ENCODE assay signal across 1 cellular context in the genomic region with DNA sequence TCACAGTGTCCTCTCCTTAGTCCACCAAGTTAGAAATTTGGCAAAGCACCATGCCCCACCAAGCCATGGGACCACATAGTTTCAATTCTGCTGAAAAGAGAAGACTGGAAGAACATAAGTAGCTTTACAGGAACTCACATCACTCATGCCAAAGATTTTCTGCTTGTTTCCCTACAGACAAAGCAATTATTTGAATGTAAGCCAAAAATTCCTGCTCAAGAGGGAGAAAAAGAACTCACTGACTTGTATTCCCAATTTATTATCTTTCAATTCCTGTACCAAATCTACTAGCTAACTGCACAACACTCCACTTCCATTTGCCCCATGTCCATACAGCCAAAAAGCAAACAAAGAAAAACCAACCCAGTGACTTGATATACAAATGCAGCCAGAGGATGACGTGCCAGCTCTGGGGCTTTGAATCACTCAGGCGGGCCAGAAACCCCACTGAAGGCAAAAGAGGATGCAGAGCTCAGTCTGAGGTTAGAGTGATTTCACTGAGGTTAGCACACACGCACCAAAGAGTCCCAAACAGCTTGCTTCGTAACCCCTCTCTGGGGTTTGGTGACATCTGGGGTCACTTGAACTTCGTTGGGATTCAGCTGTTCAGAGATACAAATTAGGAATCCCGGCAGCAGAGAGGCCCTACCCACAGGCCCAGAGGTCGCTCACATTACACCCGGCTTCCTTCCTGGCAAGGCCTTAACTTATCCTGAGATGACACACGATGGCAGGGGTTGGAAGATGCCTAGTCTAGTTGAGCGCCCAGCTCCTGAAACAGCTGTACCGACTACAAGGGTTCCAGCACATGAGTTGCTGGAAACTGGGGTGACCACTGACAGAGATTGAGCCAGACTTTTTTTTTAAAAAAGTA.
TF ChIP-seq lines count a peak whose summit lies in the region.

No MANE protein-coding gene starts in this region.

TF ChIP-seq in GM12878, 131 proteins besides CTCF, POLR2A, EP300 and RAD21 (continued from another document and continues in another):
- TF ChIP-seq TAF1 (IDR thresholded peaks at IDR 0.05; ENCODE audit: borderline replicate concordance, low read depth, low read length) (peak; percentile 80; the same call in 1 of the 2 replicates), EZH2 (IDR thresholded peaks at IDR 0.05; ENCODE audit: borderline replicate concordance, control insufficient read depth, low read depth, low read length) (0 out of 2 replicates have a peak, but pooled peaks have one; percentile 8), SREBF1 (IDR thresholded peaks at IDR 0.05; ENCODE audit: low read length) (no peak), FOXM1 (IDR thresholded peaks at IDR 0.05; ENCODE audit: low read depth, low read length) (no peak), POU2F2 (IDR thresholded peaks at IDR 0.05; ENCODE audit: borderline replicate concordance, low read depth, low read length) (peak; percentile 97), SIN3A (IDR thresholded peaks at IDR 0.05; ENCODE audit: low read depth, low read length) (no peak), FOS (IDR thresholded peaks at IDR 0.05; ENCODE audit: borderline replicate concordance, extremely low read depth, insufficient read length) (no peak), SP1 (IDR thresholded peaks at IDR 0.05; ENCODE audit: low read depth, low read length) (peak; percentile 91), HDAC6 (IDR thresholded peaks at IDR 0.05; ENCODE audit: unreplicated experiment) (no peak), GATAD2B (conservative IDR thresholded peaks at IDR 0.05; ENCODE audit: low read depth) (peak; percentile 43; the same call in 1 of the 2 replicates), NR2C2 (IDR thresholded peaks at IDR 0.05; ENCODE audit: borderline replicate concordance, control insufficient read depth, insufficient read length, low read depth) (no peak), RUNX3 (IDR thresholded peaks at IDR 0.05; ENCODE audit: low read length) (no peak), SMAD5 (IDR thresholded peaks at IDR 0.05; ENCODE audit: low read depth) (0 out of 2 replicates have a peak, but pooled peaks have one; percentile 5), NBN (IDR thresholded peaks at IDR 0.05) (peak; percentile 96), ETV6 (conservative IDR thresholded peaks at IDR 0.05 in 1 of 2, IDR thresholded peaks at IDR 0.05 in 1 of 2; ENCODE audit: borderline replicate concordance in 1 of 2, low read depth in 1 of 2) (peak in 1 of 2 experiments; percentile 84; a peak in 2 of 4 replicates), ZNF384 (IDR thresholded peaks at IDR 0.05; ENCODE audit: borderline replicate concordance, low read depth, low read length) (0 out of 2 replicates have a peak, but pooled peaks have one; percentile 42), EGR1 (IDR thresholded peaks at IDR 0.05; ENCODE audit: borderline replicate concordance in 1 of 2, low read depth in 2 of 2, low read length in 2 of 2) (no peak), ZNF24 (IDR thresholded peaks at IDR 0.05) (peak; percentile 63), MEF2B (IDR thresholded peaks at IDR 0.05; ENCODE audit: partially characterized antibody, poor library complexity, severe bottlenecking) (no peak), SMARCA5 (IDR thresholded peaks at IDR 0.05) (peak; percentile 63), RCOR1 (conservative IDR thresholded peaks at IDR 0.05; ENCODE audit: low read depth, low read length) (no peak; the same call in 1 of the 2 replicates), HCFC1 (IDR thresholded peaks at IDR 0.05; ENCODE audit: low read length) (no peak), LARP7 (IDR thresholded peaks at IDR 0.05) (no peak), MTA3 (IDR thresholded peaks at IDR 0.05; ENCODE audit: borderline replicate concordance, low read length) (no peak)
- TF ChIP-seq, protein P1, sequence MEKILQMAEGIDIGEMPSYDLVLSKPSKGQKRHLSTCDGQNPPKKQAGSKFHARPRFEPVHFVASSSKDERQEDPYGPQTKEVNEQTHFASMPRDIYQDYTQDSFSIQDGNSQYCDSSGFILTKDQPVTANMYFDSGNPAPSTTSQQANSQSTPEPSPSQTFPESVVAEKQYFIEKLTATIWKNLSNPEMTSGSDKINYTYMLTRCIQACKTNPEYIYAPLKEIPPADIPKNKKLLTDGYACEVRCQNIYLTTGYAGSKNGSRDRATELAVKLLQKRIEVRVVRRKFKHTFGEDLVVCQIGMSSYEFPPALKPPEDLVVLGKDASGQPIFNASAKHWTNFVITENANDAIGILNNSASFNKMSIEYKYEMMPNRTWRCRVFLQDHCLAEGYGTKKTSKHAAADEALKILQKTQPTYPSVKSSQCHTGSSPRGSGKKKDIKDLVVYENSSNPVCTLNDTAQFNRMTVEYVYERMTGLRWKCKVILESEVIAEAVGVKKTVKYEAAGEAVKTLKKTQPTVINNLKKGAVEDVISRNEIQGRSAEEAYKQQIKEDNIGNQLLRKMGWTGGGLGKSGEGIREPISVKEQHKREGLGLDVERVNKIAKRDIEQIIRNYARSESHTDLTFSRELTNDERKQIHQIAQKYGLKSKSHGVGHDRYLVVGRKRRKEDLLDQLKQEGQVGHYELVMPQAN (conservative IDR thresholded peaks at IDR 0.05) = peak; percentile 66
- TF ChIP-seq, protein P2, sequence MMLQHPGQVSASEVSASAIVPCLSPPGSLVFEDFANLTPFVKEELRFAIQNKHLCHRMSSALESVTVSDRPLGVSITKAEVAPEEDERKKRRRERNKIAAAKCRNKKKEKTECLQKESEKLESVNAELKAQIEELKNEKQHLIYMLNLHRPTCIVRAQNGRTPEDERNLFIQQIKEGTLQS (IDR thresholded peaks at IDR 0.05; ENCODE audit: borderline replicate concordance, extremely low read depth, low read depth, low read length) = no peak
- TF ChIP-seq, protein P3, sequence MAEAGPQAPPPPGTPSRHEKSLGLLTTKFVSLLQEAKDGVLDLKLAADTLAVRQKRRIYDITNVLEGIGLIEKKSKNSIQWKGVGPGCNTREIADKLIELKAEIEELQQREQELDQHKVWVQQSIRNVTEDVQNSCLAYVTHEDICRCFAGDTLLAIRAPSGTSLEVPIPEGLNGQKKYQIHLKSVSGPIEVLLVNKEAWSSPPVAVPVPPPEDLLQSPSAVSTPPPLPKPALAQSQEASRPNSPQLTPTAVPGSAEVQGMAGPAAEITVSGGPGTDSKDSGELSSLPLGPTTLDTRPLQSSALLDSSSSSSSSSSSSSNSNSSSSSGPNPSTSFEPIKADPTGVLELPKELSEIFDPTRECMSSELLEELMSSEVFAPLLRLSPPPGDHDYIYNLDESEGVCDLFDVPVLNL (IDR thresholded peaks at IDR 0.05; ENCODE audit: low read depth, low read length) = no peak
- TF ChIP-seq, protein P4, sequence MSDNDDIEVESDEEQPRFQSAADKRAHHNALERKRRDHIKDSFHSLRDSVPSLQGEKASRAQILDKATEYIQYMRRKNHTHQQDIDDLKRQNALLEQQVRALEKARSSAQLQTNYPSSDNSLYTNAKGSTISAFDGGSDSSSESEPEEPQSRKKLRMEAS (IDR thresholded peaks at IDR 0.05; ENCODE audit: low read depth, low read length) = no peak
- TF ChIP-seq, protein P5, sequence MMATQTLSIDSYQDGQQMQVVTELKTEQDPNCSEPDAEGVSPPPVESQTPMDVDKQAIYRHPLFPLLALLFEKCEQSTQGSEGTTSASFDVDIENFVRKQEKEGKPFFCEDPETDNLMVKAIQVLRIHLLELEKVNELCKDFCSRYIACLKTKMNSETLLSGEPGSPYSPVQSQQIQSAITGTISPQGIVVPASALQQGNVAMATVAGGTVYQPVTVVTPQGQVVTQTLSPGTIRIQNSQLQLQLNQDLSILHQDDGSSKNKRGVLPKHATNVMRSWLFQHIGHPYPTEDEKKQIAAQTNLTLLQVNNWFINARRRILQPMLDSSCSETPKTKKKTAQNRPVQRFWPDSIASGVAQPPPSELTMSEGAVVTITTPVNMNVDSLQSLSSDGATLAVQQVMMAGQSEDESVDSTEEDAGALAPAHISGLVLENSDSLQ (IDR thresholded peaks at IDR 0.05) = peak; percentile 63; the same call in 1 of the 2 replicates
- TF ChIP-seq, protein P6, sequence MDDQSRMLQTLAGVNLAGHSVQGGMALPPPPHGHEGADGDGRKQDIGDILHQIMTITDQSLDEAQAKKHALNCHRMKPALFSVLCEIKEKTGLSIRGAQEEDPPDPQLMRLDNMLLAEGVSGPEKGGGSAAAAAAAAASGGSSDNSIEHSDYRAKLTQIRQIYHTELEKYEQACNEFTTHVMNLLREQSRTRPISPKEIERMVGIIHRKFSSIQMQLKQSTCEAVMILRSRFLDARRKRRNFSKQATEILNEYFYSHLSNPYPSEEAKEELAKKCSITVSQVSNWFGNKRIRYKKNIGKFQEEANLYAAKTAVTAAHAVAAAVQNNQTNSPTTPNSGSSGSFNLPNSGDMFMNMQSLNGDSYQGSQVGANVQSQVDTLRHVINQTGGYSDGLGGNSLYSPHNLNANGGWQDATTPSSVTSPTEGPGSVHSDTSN (IDR thresholded peaks at IDR 0.05; ENCODE audit: insufficient replicate concordance, low read depth, low read length) = no peak
- TF ChIP-seq, protein P7, sequence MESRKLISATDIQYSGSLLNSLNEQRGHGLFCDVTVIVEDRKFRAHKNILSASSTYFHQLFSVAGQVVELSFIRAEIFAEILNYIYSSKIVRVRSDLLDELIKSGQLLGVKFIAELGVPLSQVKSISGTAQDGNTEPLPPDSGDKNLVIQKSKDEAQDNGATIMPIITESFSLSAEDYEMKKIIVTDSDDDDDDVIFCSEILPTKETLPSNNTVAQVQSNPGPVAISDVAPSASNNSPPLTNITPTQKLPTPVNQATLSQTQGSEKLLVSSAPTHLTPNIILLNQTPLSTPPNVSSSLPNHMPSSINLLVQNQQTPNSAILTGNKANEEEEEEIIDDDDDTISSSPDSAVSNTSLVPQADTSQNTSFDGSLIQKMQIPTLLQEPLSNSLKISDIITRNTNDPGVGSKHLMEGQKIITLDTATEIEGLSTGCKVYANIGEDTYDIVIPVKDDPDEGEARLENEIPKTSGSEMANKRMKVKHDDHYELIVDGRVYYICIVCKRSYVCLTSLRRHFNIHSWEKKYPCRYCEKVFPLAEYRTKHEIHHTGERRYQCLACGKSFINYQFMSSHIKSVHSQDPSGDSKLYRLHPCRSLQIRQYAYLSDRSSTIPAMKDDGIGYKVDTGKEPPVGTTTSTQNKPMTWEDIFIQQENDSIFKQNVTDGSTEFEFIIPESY (IDR thresholded peaks at IDR 0.05) = no peak
- TF ChIP-seq, protein P8, sequence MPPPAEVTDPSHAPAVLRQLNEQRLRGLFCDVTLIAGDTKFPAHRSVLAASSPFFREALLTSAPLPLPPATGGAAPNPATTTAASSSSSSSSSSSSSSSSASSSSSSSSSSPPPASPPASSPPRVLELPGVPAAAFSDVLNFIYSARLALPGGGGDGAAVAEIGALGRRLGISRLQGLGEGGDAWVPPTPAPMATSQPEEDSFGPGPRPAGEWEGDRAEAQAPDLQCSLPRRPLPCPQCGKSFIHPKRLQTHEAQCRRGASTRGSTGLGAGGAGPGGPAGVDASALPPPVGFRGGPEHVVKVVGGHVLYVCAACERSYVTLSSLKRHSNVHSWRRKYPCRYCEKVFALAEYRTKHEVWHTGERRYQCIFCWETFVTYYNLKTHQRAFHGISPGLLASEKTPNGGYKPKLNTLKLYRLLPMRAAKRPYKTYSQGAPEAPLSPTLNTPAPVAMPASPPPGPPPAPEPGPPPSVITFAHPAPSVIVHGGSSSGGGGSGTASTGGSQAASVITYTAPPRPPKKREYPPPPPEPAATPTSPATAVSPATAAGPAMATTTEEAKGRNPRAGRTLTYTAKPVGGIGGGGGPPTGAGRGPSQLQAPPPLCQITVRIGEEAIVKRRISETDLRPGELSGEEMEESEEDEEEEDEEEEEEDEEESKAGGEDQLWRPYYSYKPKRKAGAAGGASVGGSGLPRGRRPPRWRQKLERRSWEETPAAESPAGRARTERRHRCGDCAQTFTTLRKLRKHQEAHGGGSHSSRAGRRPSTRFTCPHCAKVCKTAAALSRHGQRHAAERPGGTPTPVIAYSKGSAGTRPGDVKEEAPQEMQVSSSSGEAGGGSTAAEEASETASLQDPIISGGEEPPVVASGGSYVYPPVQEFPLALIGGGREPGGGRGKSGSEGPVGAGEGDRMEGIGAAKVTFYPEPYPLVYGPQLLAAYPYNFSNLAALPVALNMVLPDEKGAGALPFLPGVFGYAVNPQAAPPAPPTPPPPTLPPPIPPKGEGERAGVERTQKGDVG (CRISPR knock-in tag; IDR thresholded peaks at IDR 0.05) = peak; percentile 72; the same call in 1 of the 2 replicates
- TF ChIP-seq, protein P9, sequence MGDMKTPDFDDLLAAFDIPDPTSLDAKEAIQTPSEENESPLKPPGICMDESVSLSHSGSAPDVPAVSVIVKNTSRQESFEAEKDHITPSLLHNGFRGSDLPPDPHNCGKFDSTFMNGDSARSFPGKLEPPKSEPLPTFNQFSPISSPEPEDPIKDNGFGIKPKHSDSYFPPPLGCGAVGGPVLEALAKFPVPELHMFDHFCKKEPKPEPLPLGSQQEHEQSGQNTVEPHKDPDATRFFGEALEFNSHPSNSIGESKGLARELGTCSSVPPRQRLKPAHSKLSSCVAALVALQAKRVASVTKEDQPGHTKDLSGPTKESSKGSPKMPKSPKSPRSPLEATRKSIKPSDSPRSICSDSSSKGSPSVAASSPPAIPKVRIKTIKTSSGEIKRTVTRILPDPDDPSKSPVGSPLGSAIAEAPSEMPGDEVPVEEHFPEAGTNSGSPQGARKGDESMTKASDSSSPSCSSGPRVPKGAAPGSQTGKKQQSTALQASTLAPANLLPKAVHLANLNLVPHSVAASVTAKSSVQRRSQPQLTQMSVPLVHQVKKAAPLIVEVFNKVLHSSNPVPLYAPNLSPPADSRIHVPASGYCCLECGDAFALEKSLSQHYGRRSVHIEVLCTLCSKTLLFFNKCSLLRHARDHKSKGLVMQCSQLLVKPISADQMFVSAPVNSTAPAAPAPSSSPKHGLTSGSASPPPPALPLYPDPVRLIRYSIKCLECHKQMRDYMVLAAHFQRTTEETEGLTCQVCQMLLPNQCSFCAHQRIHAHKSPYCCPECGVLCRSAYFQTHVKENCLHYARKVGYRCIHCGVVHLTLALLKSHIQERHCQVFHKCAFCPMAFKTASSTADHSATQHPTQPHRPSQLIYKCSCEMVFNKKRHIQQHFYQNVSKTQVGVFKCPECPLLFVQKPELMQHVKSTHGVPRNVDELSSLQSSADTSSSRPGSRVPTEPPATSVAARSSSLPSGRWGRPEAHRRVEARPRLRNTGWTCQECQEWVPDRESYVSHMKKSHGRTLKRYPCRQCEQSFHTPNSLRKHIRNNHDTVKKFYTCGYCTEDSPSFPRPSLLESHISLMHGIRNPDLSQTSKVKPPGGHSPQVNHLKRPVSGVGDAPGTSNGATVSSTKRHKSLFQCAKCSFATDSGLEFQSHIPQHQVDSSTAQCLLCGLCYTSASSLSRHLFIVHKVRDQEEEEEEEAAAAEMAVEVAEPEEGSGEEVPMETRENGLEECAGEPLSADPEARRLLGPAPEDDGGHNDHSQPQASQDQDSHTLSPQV (IDR thresholded peaks at IDR 0.05) = no peak
- TF ChIP-seq, protein P10, sequence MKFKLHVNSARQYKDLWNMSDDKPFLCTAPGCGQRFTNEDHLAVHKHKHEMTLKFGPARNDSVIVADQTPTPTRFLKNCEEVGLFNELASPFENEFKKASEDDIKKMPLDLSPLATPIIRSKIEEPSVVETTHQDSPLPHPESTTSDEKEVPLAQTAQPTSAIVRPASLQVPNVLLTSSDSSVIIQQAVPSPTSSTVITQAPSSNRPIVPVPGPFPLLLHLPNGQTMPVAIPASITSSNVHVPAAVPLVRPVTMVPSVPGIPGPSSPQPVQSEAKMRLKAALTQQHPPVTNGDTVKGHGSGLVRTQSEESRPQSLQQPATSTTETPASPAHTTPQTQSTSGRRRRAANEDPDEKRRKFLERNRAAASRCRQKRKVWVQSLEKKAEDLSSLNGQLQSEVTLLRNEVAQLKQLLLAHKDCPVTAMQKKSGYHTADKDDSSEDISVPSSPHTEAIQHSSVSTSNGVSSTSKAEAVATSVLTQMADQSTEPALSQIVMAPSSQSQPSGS (IDR thresholded peaks at IDR 0.05; ENCODE audit: low read length) = no peak
- TF ChIP-seq, protein P11, sequence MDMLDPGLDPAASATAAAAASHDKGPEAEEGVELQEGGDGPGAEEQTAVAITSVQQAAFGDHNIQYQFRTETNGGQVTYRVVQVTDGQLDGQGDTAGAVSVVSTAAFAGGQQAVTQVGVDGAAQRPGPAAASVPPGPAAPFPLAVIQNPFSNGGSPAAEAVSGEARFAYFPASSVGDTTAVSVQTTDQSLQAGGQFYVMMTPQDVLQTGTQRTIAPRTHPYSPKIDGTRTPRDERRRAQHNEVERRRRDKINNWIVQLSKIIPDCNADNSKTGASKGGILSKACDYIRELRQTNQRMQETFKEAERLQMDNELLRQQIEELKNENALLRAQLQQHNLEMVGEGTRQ (IDR thresholded peaks at IDR 0.05; ENCODE audit: borderline replicate concordance, low read depth, low read length) = no peak
